ENCODE assay signal across 27 cellular contexts in the genomic region with DNA sequence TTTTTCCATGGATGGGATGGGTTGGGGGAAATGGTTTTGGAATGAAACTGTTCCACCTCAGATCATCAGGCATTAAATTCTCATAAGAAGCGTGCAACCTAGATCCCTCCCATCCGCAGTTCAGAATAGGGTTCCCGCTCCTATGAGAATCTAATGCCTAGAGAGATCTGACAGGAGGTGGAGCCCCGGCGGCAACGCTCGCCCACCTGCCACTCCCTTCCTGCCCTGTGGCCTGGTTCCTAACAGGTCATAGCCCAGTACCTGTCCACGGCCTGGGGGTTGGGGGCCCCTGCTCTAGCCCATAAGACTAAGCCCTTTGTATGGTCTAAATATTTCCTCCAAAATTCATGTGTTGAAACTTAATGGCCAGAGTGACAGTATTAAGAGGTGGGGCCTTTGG.
"Had no signal": no experiment of that assay in that cellular context is flagged by ENCODE, and none has a peak within 500 bp of the region (broad histone marks: within the 10 kb centered on the region; RNA-seq: fewer than 3 reads in every experiment).

No MANE protein-coding gene starts in this region.

- H3K36me3 Mint-ChIP-seq: activated CD4-positive, alpha-beta memory T cell treated with anti-CD3 and anti-CD28 coated beads for 36 hours; activated naive CD4-positive, alpha-beta T cell treated with anti-CD3 and anti-CD28 coated beads, Interleukin-2, amount 10 ng/mL, durations not matched to agents 7 days and 5 days; activated naive CD8-positive, alpha-beta T cell; brain had no signal

- H3K36me3 ChIP-seq: Peyer's patch had no signal

- H3K27ac Mint-ChIP-seq: activated B cell treated with CpG ODN at 0.5 μM for 24 hours; activated CD4-positive, alpha-beta memory T cell treated with anti-CD3 and anti-CD28 coated beads for 36 hours; activated naive CD4-positive, alpha-beta T cell treated with anti-CD3 and anti-CD28 coated beads, Interleukin-2, amount 10 ng/mL, durations not matched to agents 7 days and 5 days; activated naive CD8-positive, alpha-beta T cell; activated naive CD8-positive, alpha-beta T cell treated with anti-CD3 and anti-CD28 coated beads, Interleukin-2, amount 50 U/mL, for 24 hours; brain had no signal

- H3K9me3 ChIP-seq: Peyer's patch had no signal

- H3K4me3 Mint-ChIP-seq: activated B cell treated with CpG ODN at 0.5 μM for 24 hours; activated CD4-positive, alpha-beta memory T cell treated with anti-CD3 and anti-CD28 coated beads for 36 hours; activated naive CD4-positive, alpha-beta T cell treated with anti-CD3 and anti-CD28 coated beads, Interleukin-2, amount 10 ng/mL, durations not matched to agents 7 days and 5 days; activated naive CD8-positive, alpha-beta T cell; activated naive CD8-positive, alpha-beta T cell treated with anti-CD3 and anti-CD28 coated beads, Interleukin-2, amount 50 U/mL, for 24 hours; brain had no signal

- H3K4me3 ChIP-seq: Peyer's patch had no signal

- H3K4me1 Mint-ChIP-seq: activated B cell treated with CpG ODN at 0.5 μM for 24 hours; activated naive CD4-positive, alpha-beta T cell treated with anti-CD3 and anti-CD28 coated beads, Interleukin-2, amount 10 ng/mL, durations not matched to agents 7 days and 5 days; activated naive CD8-positive, alpha-beta T cell treated with anti-CD3 and anti-CD28 coated beads, Interleukin-2, amount 50 U/mL, for 24 hours had no signal

- H3K27me3 Mint-ChIP-seq: activated naive CD4-positive, alpha-beta T cell treated with anti-CD3 and anti-CD28 coated beads, Interleukin-2, amount 10 ng/mL, durations not matched to agents 7 days and 5 days; activated naive CD8-positive, alpha-beta T cell; brain had no signal

- H3K9me3 Mint-ChIP-seq: activated B cell treated with CpG ODN at 0.5 μM for 24 hours; activated CD4-positive, alpha-beta memory T cell treated with anti-CD3 and anti-CD28 coated beads for 36 hours; activated naive CD4-positive, alpha-beta T cell treated with anti-CD3 and anti-CD28 coated beads, Interleukin-2, amount 10 ng/mL, durations not matched to agents 7 days and 5 days; activated naive CD8-positive, alpha-beta T cell treated with anti-CD3 and anti-CD28 coated beads, Interleukin-2, amount 50 U/mL, for 24 hours had no signal

- H3K27ac ChIP-seq: Peyer's patch, RWPE1 had no signal

- H3K4me1 ChIP-seq: Peyer's patch had no signal

- ATAC-seq: activated naive CD8-positive, alpha-beta T cell treated with anti-CD3 and anti-CD28 coated beads, Interleukin-2, amount 50 U/mL, for 24 hours; Right ventricle myocardium inferior had no signal

- DNase-seq: activated B cell treated with CpG ODN at 0.5 μM for 24 hours; activated CD4-positive, alpha-beta memory T cell treated with anti-CD3 and anti-CD28 coated beads for 36 hours; activated CD4-positive, alpha-beta T cell treated with anti-CD3 and anti-CD28 coated beads for 4 hours; activated CD4-positive, alpha-beta T cell treated with anti-CD3 and anti-CD28 coated beads, Interleukin-2, amount 50 U/mL, for 1 hour; activated CD4-positive, CD25-positive, alpha-beta regulatory T cell treated with anti-CD3 and anti-CD28 coated beads, Interleukin-2, amount 50 U/mL, for 72 hours; activated CD8-positive, alpha-beta memory T cell treated with anti-CD3 and anti-CD28 coated beads, Interleukin-2, amount 50 U/mL, for 4 hours; activated effector memory CD4-positive, alpha-beta T cell treated with Interleukin-2 at 50 U/mL for 16 hours; activated naive CD4-positive, alpha-beta T cell treated with anti-CD3 and anti-CD28 coated beads, Interleukin-2, amount 10 ng/mL, durations not matched to agents 7 days and 5 days; activated naive CD8-positive, alpha-beta T cell treated with anti-CD3 and anti-CD28 coated beads, Interleukin-2, amount 50 U/mL, for 24 hours; activated T-cell treated with anti-CD3 and anti-CD28 coated beads for 4 hours; activated T-cell treated with anti-CD3 and anti-CD28 coated beads, Interleukin-2, amount 50 U/mL, for 48 hours; cerebellar nuclear complex; Kasumi-1; MM.1S; MV-4-11; NCI-H1092; NCI-H1436 treated with DMSO at 0.1 percent for 48 hours; NCI-H1694 treated with DMSO at 0.1 percent for 48 hours; NCI-H2029; NCI-H345; SW 1271; T1000 had no signal
